8 cellular contexts compared by ENCODE assay signal in genomic region chr13:99199541-99200432, GRCh38. TPM values are rescaled to one million over a fixed set of nuclear protein-coding genes. Genes with fewer than 3 reads are reported as not detected.
DNase-seq lines count a peak whose midpoint lies in the region; ATAC-seq, FAIRE-seq and TF ChIP-seq lines count a peak whose summit lies in the region.

No MANE protein-coding gene starts in this region.

- POLR2A ChIA-PET in HEK293 (lab: Yijun Ruan, JAX) (interaction anchor here (0.5 to 2.4 kb wide), 7 partner anchors 8 to 405 kb away, joined by 3 to 10 read pairs (median 6); no protein-coding TSS in a partner anchor), endothelial cell of umbilical vein (lab: Charles Lee) (no interaction called here)

- H3K27ac ChIP-seq in HEK293 (ENCODE audit: extremely low read depth, low read depth, low read length) (peak overlapping the region; percentile 94), Peyer's patch (peak overlapping the region; percentile 94 to 100 (median 98)), endothelial cell of umbilical vein (ENCODE audit: insufficient read depth, low read depth, low read length) (peak overlapping the region; percentile 85), neural progenitor cell (no peak overlapping the region)

- intact Hi-C loops in endothelial cell of umbilical vein (cut with micrococcal nuclease) = loop anchor here (1.0 to 10.0 kb wide), 5 partner anchors 65 to 298 kb away; no protein-coding TSS in a partner anchor

- no peak for TF ChIP-seq POLR2A in Peyer's patch (IDR thresholded peaks at IDR 0.05)
- no peak for TF ChIP-seq POLR2A in endothelial cell of umbilical vein (IDR thresholded peaks at IDR 0.05; ENCODE audit: low read depth, low read length)

- H3K4me3 ChIP-seq in HEK293 (ENCODE audit: low read depth, low read length) = peak overlapping the region; percentile 96
- peak overlapping the region; percentile 68 to 99 (median 89) for H3K4me3 ChIP-seq in Peyer's patch
- H3K4me3 ChIP-seq in endothelial cell of umbilical vein (replicated peaks in 1 of 3; ENCODE audit: insufficient read depth in 1 of 3, low read depth in 1 of 3, low read length in 3 of 3) = peak overlapping the region; percentile 62 to 95 (median 75)
- H3K4me3 ChIP-seq in neural progenitor cell = peak overlapping the region; percentile 88

- H3K4me1 ChIP-seq in HEK293 (ENCODE audit: control insufficient read depth, insufficient read depth, low read length) = no peaks in the 10 kb centered on the region
- H3K4me1 ChIP-seq in Peyer's patch = peaks cover 0 to 39% (median 5%) of the 10 kb centered on the region in 4 donors
- H3K4me1 ChIP-seq in endothelial cell of umbilical vein (ENCODE audit: control insufficient read depth, extremely low read depth, insufficient read depth, low read length) = peaks cover 7% of the 10 kb centered on the region
- H3K4me1 ChIP-seq in neural progenitor cell = peaks cover 6% of the 10 kb centered on the region

- H4K20me1 ChIP-seq in endothelial cell of umbilical vein (replicated peaks; ENCODE audit: control insufficient read depth, extremely low read depth, insufficient read depth, low read length) (no peaks in the 10 kb centered on the region), neural progenitor cell (ENCODE audit: low read depth) (peaks cover 32% of the 10 kb centered on the region)

- peak overlapping the region; percentile 88 for H3K27ac Mint-ChIP-seq in neural progenitor cell

- peaks cover 10% of the 10 kb centered on the region for H3F3A ChIP-seq in neural progenitor cell (ENCODE audit: low read depth)

- H3K79me2 ChIP-seq in endothelial cell of umbilical vein (ENCODE audit: control insufficient read depth, insufficient read depth, low read length) = peaks cover 34% of the 10 kb centered on the region
- peaks cover 61% of the 10 kb centered on the region for H3K79me2 ChIP-seq in neural progenitor cell (ENCODE audit: low read depth)

- TF ChIP-seq CTCF in HEK293 (tag by site-specific recombination; IDR thresholded peaks at IDR 0.05) (no peak), Peyer's patch (IDR thresholded peaks at IDR 0.05) (no peak), endothelial cell of umbilical vein (IDR thresholded peaks at IDR 0.05; ENCODE audit: extremely low read depth in 1 of 2, insufficient read depth in 1 of 2, low read depth in 1 of 2, low read length in 2 of 2) (no peak), neural progenitor cell (IDR thresholded peaks at IDR 0.05) (no peak)

- peak; percentile 13 for DNase-seq in EL
- DNase-seq in Peyer's patch = no peak
- DNase-seq in endothelial cell of umbilical vein (ENCODE audit: low read depth, low spot score) = peak; percentile 39
- DNase-seq in neural progenitor cell (ENCODE audit: low spot score) = no peak
- DNase-seq in activated CD4-positive, alpha-beta T cell treated with anti-CD3 and anti-CD28 coated beads, Interleukin-2, amount 50 U/mL, for 48 hours = no peak
- DNase-seq in cerebellum (ENCODE audit: low spot score) = no peak

- H3K4me1 Mint-ChIP-seq in neural progenitor cell = peaks cover 25% of the 10 kb centered on the region

- peaks cover 11% of the 10 kb centered on the region for H3K36me3 Mint-ChIP-seq in neural progenitor cell

- no peaks in the 10 kb centered on the region for H3K27me3 ChIP-seq in Peyer's patch
- no peaks in the 10 kb centered on the region for H3K27me3 ChIP-seq in endothelial cell of umbilical vein (ENCODE audit: control insufficient read depth in 2 of 2, insufficient read depth in 2 of 2, low read length in 2 of 2)
- no peaks in the 10 kb centered on the region for H3K27me3 ChIP-seq in neural progenitor cell

- H3K9me3 ChIP-seq in HEK293 (ENCODE audit: control insufficient read depth, insufficient read depth, low read depth, low read length) (no peaks in the 10 kb centered on the region), Peyer's patch (no peaks in the 10 kb centered on the region), endothelial cell of umbilical vein (replicated peaks; ENCODE audit: control insufficient read depth, insufficient read depth, low read length) (no peaks in the 10 kb centered on the region), neural progenitor cell (ENCODE audit: low read depth) (no peaks in the 10 kb centered on the region)

- TSS peak; percentile 75 for BruUV-seq in endothelial cell of umbilical vein (replicated peaks; lab: Mats Ljungman, UMichigan)

- peaks cover 0 to 4% of the 10 kb centered on the region in 2 experiments; a peak in 1 of 3 replicates for H3K36me3 ChIP-seq in HEK293 (ENCODE audit: control insufficient read depth in 2 of 2, insufficient read depth in 1 of 2, low read length in 2 of 2)
- no peaks in the 10 kb centered on the region for H3K36me3 ChIP-seq in Peyer's patch
- H3K36me3 ChIP-seq in endothelial cell of umbilical vein (ENCODE audit: control insufficient read depth in 2 of 2, extremely low read depth in 1 of 2, insufficient read depth in 2 of 2, low read length in 2 of 2) = no peaks in the 10 kb centered on the region
- no peaks in the 10 kb centered on the region for H3K36me3 ChIP-seq in neural progenitor cell

- no peaks in the 10 kb centered on the region for H3K9me1 ChIP-seq in endothelial cell of umbilical vein (replicated peaks; ENCODE audit: control insufficient read depth, extremely low read depth, insufficient read depth, low read length)

- H3K9ac ChIP-seq in endothelial cell of umbilical vein (replicated peaks; ENCODE audit: extremely low read depth, insufficient read depth, low read length) (peak overlapping the region; percentile 95), neural progenitor cell (peak overlapping the region; percentile 97)

- H3K4me3 Mint-ChIP-seq in neural progenitor cell = peak overlapping the region; percentile 90

- dilution Hi-C loops in endothelial cell of umbilical vein (cut with MboI; ENCODE audit: extremely low pct_ligation_motif_present, low sequenced_read_pairs) = no loop called here

- H3K4me2 ChIP-seq in endothelial cell of umbilical vein (ENCODE audit: insufficient read depth, low read length) (peak overlapping the region; percentile 73), neural progenitor cell (peak overlapping the region; percentile 91)

- no peaks in the 10 kb centered on the region for H3K27me3 Mint-ChIP-seq in neural progenitor cell (ENCODE audit: insufficient read depth, low read depth)

- peak; percentile 44 for FAIRE-seq in endothelial cell of umbilical vein (lab: Jason Lieb, UNC)

- CTCF ChIA-PET in HEK293 (lab: Yijun Ruan, JAX) (interaction anchor here (0.8 to 1.2 kb wide), 6 partner anchors 15 to 116 kb away, joined by 3 to 6 read pairs (median 4); no protein-coding TSS in a partner anchor), endothelial cell of umbilical vein (lab: Charles Lee) (interaction anchor here (0.7 to 8.2 kb wide), 13 partner anchors 10 to 236 kb away, joined by 3 to 65 read pairs (median 5); no protein-coding TSS in a partner anchor)

- H3K9me3 Mint-ChIP-seq in neural progenitor cell = no peaks in the 10 kb centered on the region

- no peak for ATAC-seq in HG02798 (IDR thresholded peaks at IDR 0.05; ENCODE audit: poor library complexity, unreplicated experiment)

- H2AFZ ChIP-seq in endothelial cell of umbilical vein (ENCODE audit: low read depth, low read length) (peak overlapping the region; percentile 80), neural progenitor cell (replicated peaks) (peak overlapping the region; percentile 66)

TF ChIP-seq in HEK293, 187 proteins besides CTCF, POLR2A, EP300 and RAD21 (continues in another document):
- no peak for TF ChIP-seq ZNF274 (IDR thresholded peaks at IDR 0.05; ENCODE audit: low read length)
- TF ChIP-seq ZNF274 (tag by site-specific recombination; IDR thresholded peaks at IDR 0.05; ENCODE audit: borderline replicate concordance) = no peak
- no peak for TF ChIP-seq ZNF324 (tag by site-specific recombination; IDR thresholded peaks at IDR 0.05)
- no peak for TF ChIP-seq ZFP41 (tag by site-specific recombination; IDR thresholded peaks at IDR 0.05; ENCODE audit: borderline replicate concordance)
- no peak for TF ChIP-seq ZNF624 (tag by site-specific recombination; IDR thresholded peaks at IDR 0.05)
- TF ChIP-seq OVOL3 (tag by site-specific recombination; IDR thresholded peaks at IDR 0.05) = no peak

TF ChIP-seq in endothelial cell of umbilical vein, 7 proteins besides CTCF, POLR2A, EP300 and RAD21 (continues in another document):
- TF ChIP-seq FOS (IDR thresholded peaks at IDR 0.05; ENCODE audit: borderline replicate concordance, insufficient read depth, low read length) = no peak
- TF ChIP-seq MYC (IDR thresholded peaks at IDR 0.05; ENCODE audit: low read depth, low read length) = no peak
- TF ChIP-seq JUN (IDR thresholded peaks at IDR 0.05; ENCODE audit: borderline replicate concordance, insufficient read depth, insufficient read length, low read depth) = no peak
- no peak for TF ChIP-seq GATA2 (IDR thresholded peaks at IDR 0.05; ENCODE audit: insufficient read depth, insufficient read length, low read depth, low read length)
- no peak for TF ChIP-seq EZH2 (IDR thresholded peaks at IDR 0.05; ENCODE audit: borderline replicate concordance, low read depth, low read length, severe bottlenecking)
- no peak for TF ChIP-seq POLR2AphosphoS5 (IDR thresholded peaks at IDR 0.05; ENCODE audit: insufficient read depth, low read depth, low read length)

RNA-seq across cellular contexts. Expression of gene UBAC2, which starts 0.9 kb away (rescaled TPM):
- total RNA-seq in Peyer's patch (10 to 100 TPM; 38.8 to 67.8 (median 63.4) TPM), endothelial cell of umbilical vein (45.2 and 45.7 TPM in 2 replicates), neural progenitor cell (ENCODE audit: low replicate concordance) (87.7 and 93.2 TPM in 2 replicates), cerebellum (25.5 TPM)
- 47.2 and 54.4 TPM in 2 replicates for polyA plus RNA-seq in endothelial cell of umbilical vein
- 42.7 and 48.1 TPM in 2 replicates for polyA plus RNA-seq in endothelial cell of umbilical vein (2011; cell fraction: cytosol; rRNA removed)
- 26.5 and 34.5 TPM in 2 replicates for polyA plus RNA-seq in endothelial cell of umbilical vein (2011; cell fraction: nucleus; rRNA removed)
- 46.6 and 49.2 TPM in 2 replicates for polyA plus RNA-seq in endothelial cell of umbilical vein (2012)
- 40.8 and 52.4 TPM in 2 replicates for polyA minus RNA-seq in endothelial cell of umbilical vein
- 28.0 TPM for polyA minus RNA-seq in endothelial cell of umbilical vein (2011; cell fraction: cytosol; rRNA and poly(A)+ RNA removed)
- polyA minus RNA-seq in endothelial cell of umbilical vein (2011; cell fraction: nucleus; rRNA and poly(A)+ RNA removed) = 30.6 and 34.1 TPM in 2 replicates

RNA-seq across cellular contexts. Expression of gene GPR18, which starts 58.4 kb away (rescaled TPM):
- total RNA-seq in Peyer's patch = 1 to 10 TPM in 1 of 4 donors, under 1 TPM in 1, not detected in 2; 0.53 to 4.1 TPM
- not detected in 2 replicates for total RNA-seq in endothelial cell of umbilical vein
- polyA plus RNA-seq in endothelial cell of umbilical vein = not detected in 2 replicates
- polyA plus RNA-seq in endothelial cell of umbilical vein (2011; cell fraction: cytosol; rRNA removed) = not detected in 2 replicates
- not detected in 2 replicates for polyA plus RNA-seq in endothelial cell of umbilical vein (2011; cell fraction: nucleus; rRNA removed)
- not detected in 2 replicates for polyA plus RNA-seq in endothelial cell of umbilical vein (2012)
- not detected in 2 replicates for polyA minus RNA-seq in endothelial cell of umbilical vein
- not detected for polyA minus RNA-seq in endothelial cell of umbilical vein (2011; cell fraction: cytosol; rRNA and poly(A)+ RNA removed)
- polyA minus RNA-seq in endothelial cell of umbilical vein (2011; cell fraction: nucleus; rRNA and poly(A)+ RNA removed) = not detected in 2 replicates
- total RNA-seq in neural progenitor cell (ENCODE audit: low replicate concordance) = not detected in 2 replicates
- total RNA-seq in cerebellum = not detected

Comparison
In these comparisons a context has a peak if more than half of its experiments do, and no peak if none do; other contexts are left out.
1. DNase-seq: peak in EL (single experiment) and endothelial cell of umbilical vein (single experiment); none in Peyer's patch (0 of 3), neural progenitor cell (single experiment), activated CD4-positive, alpha-beta T cell treated with anti-CD3 and anti-CD28 coated beads, Interleukin-2, amount 50 U/mL, for 48 hours (0 of 2) and cerebellum (single experiment).
2. Peak in every context shown above with its lines, with median percentiles within 50 percentile points of each other: H3K4me3 ChIP-seq.